Comparison of ENCODE assay signal across 36 cellular contexts in genomic region chr2:12666445-12666844, GRCh38. TPM values are rescaled to one million over a fixed set of nuclear protein-coding genes. Genes with fewer than 3 reads are reported as not detected.
DNase-seq lines count a peak whose midpoint lies in the region; ATAC-seq, FAIRE-seq and TF ChIP-seq lines count a peak whose summit lies in the region.
"Had no signal": no experiment of that assay in that cellular context is flagged by ENCODE, and none has a peak within 500 bp of the region (broad histone marks: within the 10 kb centered on the region; RNA-seq: fewer than 3 reads in every experiment).

No MANE protein-coding gene starts in this region.

- no peak overlapping the region for H3K18ac ChIP-seq in H1 (ENCODE audit: extremely low read depth, low read length)

- TF ChIP-seq CTCF in HEK293 (tag by site-specific recombination; IDR thresholded peaks at IDR 0.05) (no peak), K562 (IDR thresholded peaks at IDR 0.05 in 2 of 3, conservative IDR thresholded peaks at IDR 0.05 in 1 of 3; ENCODE audit: insufficient read depth in 2 of 3, low read depth in 1 of 3, low read length in 3 of 3) (no peak), H1 (IDR thresholded peaks at IDR 0.05; ENCODE audit: control extremely low read depth in 1 of 3, insufficient read depth in 1 of 3, low read depth in 1 of 3, low read length in 3 of 3) (no peak)

- DNase-seq in amniotic epithelial cell (ENCODE audit: low read depth) (peak; percentile 29), K562 (ENCODE audit: extremely low read depth in 1 of 4, low spot score in 3 of 4) (no peak), H1 (ENCODE audit: low read depth in 1 of 2, low spot score in 2 of 2) (no peak), NCI-H774 (lab: John Stamatoyannopoulos, UW) (no peak), NCI-H1694 (lab: John Stamatoyannopoulos, UW) (no peak)
- DNase-seq in activated CD4-positive, alpha-beta memory T cell treated with anti-CD3 and anti-CD28 coated beads for 36 hours: no peak
- DNase-seq: 8988T; ACHN; AML-193; BE2C; C1 segment of cervical spinal cord; Caco-2; Calu3; CD4-positive, alpha-beta memory T cell; CD4-positive, alpha-beta T cell; CD4-positive, CD25-positive, alpha-beta regulatory T cell; CD8-positive, alpha-beta memory T cell; CD8-positive, alpha-beta T cell; COR-L47; DMS 273 treated with DMSO at 0.1 percent for 48 hours; DMS153; DMS53; DMS79; DMS79 treated with DMSO at 0.1 percent for 48 hours; DND-41; EL had no signal

- FAIRE-seq in K562 (lab: Jason Lieb, UNC) (no peak), H1 (lab: Jason Lieb, UNC) (no peak)
- FAIRE-seq: A549, D721Med had no signal

- H3K79me2 ChIP-seq in K562 (ENCODE audit: control insufficient read depth, insufficient read depth, low read length) (no peaks in the 10 kb centered on the region), H1 (ENCODE audit: control insufficient read depth in 1 of 2, insufficient read depth in 2 of 2, low read length in 2 of 2) (no peaks in the 10 kb centered on the region)

- no peaks in the 10 kb centered on the region for H3K79me1 ChIP-seq in H1 (ENCODE audit: low read depth, low read length)

- H3K27me3 Mint-ChIP-seq in activated CD4-positive, alpha-beta memory T cell treated with anti-CD3 and anti-CD28 coated beads for 36 hours: no peaks in the 10 kb centered on the region
- H3K27me3 Mint-ChIP-seq: CD4-positive, alpha-beta memory T cell; CD4-positive, alpha-beta T cell had no signal

- no peaks in the 10 kb centered on the region for H4K20me1 ChIP-seq in K562 (replicated peaks; ENCODE audit: control insufficient read depth, insufficient read depth, low read length)
- no peaks in the 10 kb centered on the region for H4K20me1 ChIP-seq in H1 (replicated peaks in 1 of 2; ENCODE audit: control insufficient read depth in 1 of 2, insufficient read depth in 2 of 2, low read length in 2 of 2)
- H4K20me1 ChIP-seq: BLaER1; BLaER1 treated with 17β-estradiol and CSF1 and Interleukin-3, amounts not matched to agents 10 nM and 100 nM had no signal

- H3K4me3 Mint-ChIP-seq in activated CD4-positive, alpha-beta memory T cell treated with anti-CD3 and anti-CD28 coated beads for 36 hours: no peak overlapping the region
- H3K4me3 Mint-ChIP-seq: B cell; CD14-positive monocyte; CD4-positive, alpha-beta memory T cell; CD4-positive, alpha-beta T cell; CD4-positive, CD25-positive, alpha-beta regulatory T cell; CD8-positive, alpha-beta memory T cell; CD8-positive, alpha-beta T cell had no signal

- CTCF ChIA-PET in HEK293 (lab: Yijun Ruan, JAX) (no interaction called here), K562 (lab: Yijun Ruan, JAX; ENCODE audit: low intra/inter-chr PET ratio) (no interaction called here), H1 (lab: Charles Lee; ENCODE audit: partially characterized antibody) (no interaction called here)
- CTCF ChIA-PET in activated CD4-positive, alpha-beta memory T cell treated with anti-CD3 and anti-CD28 coated beads for 36 hours (lab: Charles Lee): no interaction called here

- H3K9me1 ChIP-seq in K562 (ENCODE audit: control insufficient read depth, insufficient read depth, low read length): no peaks in the 10 kb centered on the region

- no peak overlapping the region for H2BK12ac ChIP-seq in H1 (ENCODE audit: low read depth, low read length)

- H3K4me1 ChIP-seq in HEK293 (ENCODE audit: control insufficient read depth, insufficient read depth, low read length) (no peaks in the 10 kb centered on the region), K562 (replicated peaks in 1 of 2; ENCODE audit: control insufficient read depth in 2 of 2, insufficient read depth in 2 of 2, low read length in 2 of 2) (no peaks in the 10 kb centered on the region), H1 (replicated peaks in 1 of 4; ENCODE audit: control insufficient read depth in 3 of 4, insufficient read depth in 4 of 4, low read length in 3 of 4) (no peaks in the 10 kb centered on the region)
- H3K4me1 ChIP-seq: A549; BLaER1; BLaER1 treated with 17β-estradiol and CSF1 and Interleukin-3, amounts not matched to agents 10 nM and 100 nM; Caco-2 had no signal

- H3K4ac ChIP-seq in H1 (replicated peaks; ENCODE audit: insufficient read length, low read depth, low read length): no peak overlapping the region

- no peak overlapping the region for H4K5ac ChIP-seq in H1 (ENCODE audit: insufficient read length, low read depth, low read length)

- no TSS peak for BruUV-seq in K562 (replicated peaks; lab: Mats Ljungman, UMichigan)

- H3K9ac ChIP-seq in K562 (ENCODE audit: insufficient read depth in 1 of 2, low read depth in 2 of 2, low read length in 2 of 2): no peak overlapping the region
- no peak overlapping the region for H3K9ac ChIP-seq in H1 (replicated peaks in 1 of 4; ENCODE audit: extremely low read depth in 1 of 4, low read depth in 3 of 4, low read length in 3 of 4)
- H3K9ac ChIP-seq: BLaER1; BLaER1 treated with 17β-estradiol and CSF1 and Interleukin-3, amounts not matched to agents 10 nM and 100 nM had no signal

- H3K4me2 ChIP-seq in K562 (ENCODE audit: insufficient read depth, low read length) (no peak overlapping the region), H1 (ENCODE audit: insufficient read depth in 1 of 2, low read depth in 2 of 2, low read length in 2 of 2) (no peak overlapping the region)
- H3K4me2 ChIP-seq: A549; BLaER1; BLaER1 treated with 17β-estradiol and CSF1 and Interleukin-3, amounts not matched to agents 10 nM and 100 nM had no signal

- H3K27ac Mint-ChIP-seq in activated CD4-positive, alpha-beta memory T cell treated with anti-CD3 and anti-CD28 coated beads for 36 hours: no peak overlapping the region
- H3K27ac Mint-ChIP-seq: B cell; CD14-positive monocyte; CD4-positive, alpha-beta T cell; CD8-positive, alpha-beta memory T cell; CD8-positive, alpha-beta T cell had no signal

- H3K56ac ChIP-seq in H1 (replicated peaks; ENCODE audit: insufficient read length, low read depth, low read length): no peak overlapping the region

- H2BK15ac ChIP-seq in H1 (ENCODE audit: low read length): no peak overlapping the region

- no peak overlapping the region for H2BK20ac ChIP-seq in H1 (ENCODE audit: low read length)

- H3K27ac ChIP-seq in HEK293 (ENCODE audit: extremely low read depth, low read depth, low read length): no peak overlapping the region
- H3K27ac ChIP-seq in K562 (ENCODE audit: extremely low read depth, low read depth, low read length): no peak overlapping the region
- H3K27ac ChIP-seq in H1 (ENCODE audit: low read depth, low read length): no peak overlapping the region
- H3K27ac ChIP-seq: 22Rv1; A549; BLaER1; BLaER1 treated with 17β-estradiol and CSF1 and Interleukin-3, amounts not matched to agents 10 nM and 100 nM; C4-2B had no signal

- in situ Hi-C loops in K562 (cut with MboI): no loop called here

- H3K14ac ChIP-seq in H1 (ENCODE audit: insufficient read length): no peak overlapping the region

- H3K23me2 ChIP-seq in H1 (ENCODE audit: low read depth, low read length): no peaks in the 10 kb centered on the region

- H3K36me3 ChIP-seq in HEK293 (ENCODE audit: control insufficient read depth in 2 of 2, insufficient read depth in 1 of 2, low read length in 2 of 2) (no peaks in the 10 kb centered on the region), K562 (ENCODE audit: control insufficient read depth, insufficient read depth, low read length) (no peaks in the 10 kb centered on the region), H1 (ENCODE audit: control insufficient read depth in 2 of 4, insufficient read depth in 4 of 4, low read length in 3 of 4) (no peaks in the 10 kb centered on the region)
- H3K36me3 ChIP-seq: BE2C; BLaER1; BLaER1 treated with 17β-estradiol and CSF1 and Interleukin-3, amounts not matched to agents 10 nM and 100 nM had no signal

- H2AK5ac ChIP-seq in H1 (ENCODE audit: low read depth, low read length): no peak overlapping the region

- peaks cover 3% of the 10 kb centered on the region for H3K36me3 Mint-ChIP-seq in activated CD4-positive, alpha-beta memory T cell treated with anti-CD3 and anti-CD28 coated beads for 36 hours
- H3K36me3 Mint-ChIP-seq: CD14-positive monocyte had no signal

- peaks cover 19% of the 10 kb centered on the region for H3K9me3 Mint-ChIP-seq in activated CD4-positive, alpha-beta memory T cell treated with anti-CD3 and anti-CD28 coated beads for 36 hours
- H3K9me3 Mint-ChIP-seq: CD4-positive, alpha-beta T cell had no signal

- POLR2A ChIA-PET in HEK293 (lab: Yijun Ruan, JAX) (no interaction called here), K562 (lab: Yijun Ruan, JAX) (interaction anchor here (0.7 kb wide), 1 partner anchor 9 kb away, joined by 4 read pairs; no protein-coding TSS in a partner anchor), H1 (lab: Charles Lee; ENCODE audit: partially characterized antibody) (no interaction called here)
- POLR2A ChIA-PET in activated CD4-positive, alpha-beta memory T cell treated with anti-CD3 and anti-CD28 coated beads for 36 hours (lab: Charles Lee): no interaction called here

- no peak for TF ChIP-seq POLR2A in K562 (conservative IDR thresholded peaks at IDR 0.05)
- no peak for TF ChIP-seq POLR2A in H1 (IDR thresholded peaks at IDR 0.05; ENCODE audit: control extremely low read depth in 1 of 2, low read depth in 2 of 2, low read length in 2 of 2)

- H3K4me3 ChIP-seq in HEK293 (ENCODE audit: low read depth, low read length): no peak overlapping the region
- no peak overlapping the region for H3K4me3 ChIP-seq in K562
- H3K4me3 ChIP-seq in H1 (ENCODE audit: extremely low read depth in 1 of 4, insufficient read depth in 2 of 4, low read depth in 3 of 4, low read length in 4 of 4): no peak overlapping the region
- H3K4me3 ChIP-seq: A549; BLaER1; BLaER1 treated with 17β-estradiol and CSF1 and Interleukin-3, amounts not matched to agents 10 nM and 100 nM had no signal

- H2AFZ ChIP-seq in K562 (ENCODE audit: low read depth, low read length): no peak overlapping the region
- H2AFZ ChIP-seq in H1 (ENCODE audit: low read length): no peak overlapping the region

- H3K27me3 ChIP-seq in K562 (ENCODE audit: control insufficient read depth in 2 of 2, insufficient read depth in 2 of 2, low read length in 2 of 2) (no peaks in the 10 kb centered on the region), H1 (replicated peaks in 1 of 4; ENCODE audit: control insufficient read depth in 3 of 4, extremely low read depth in 1 of 4, insufficient read depth in 3 of 4, low read length in 3 of 4) (peaks cover 0 to 1% (median 0%) of the 10 kb centered on the region in 4 experiments; a peak in 1 of 7 replicates)
- H3K27me3 ChIP-seq: BE2C; BLaER1; BLaER1 treated with 17β-estradiol and CSF1 and Interleukin-3, amounts not matched to agents 10 nM and 100 nM had no signal

- no peaks in the 10 kb centered on the region for H3K4me1 Mint-ChIP-seq in activated CD4-positive, alpha-beta memory T cell treated with anti-CD3 and anti-CD28 coated beads for 36 hours (ENCODE audit: low read depth)
- H3K4me1 Mint-ChIP-seq: B cell; CD14-positive monocyte; CD4-positive, alpha-beta memory T cell; CD8-positive, alpha-beta memory T cell had no signal

- 0 out of 2 replicates have a peak, but pooled peaks cover 2% of the 10 kb centered on the region for H3K9me3 ChIP-seq in HEK293 (ENCODE audit: control insufficient read depth, insufficient read depth, low read depth, low read length)
- H3K9me3 ChIP-seq in K562 (replicated peaks; ENCODE audit: control insufficient read depth, insufficient read depth, low read depth, low read length): no peaks in the 10 kb centered on the region; the same call in 1 of the 2 replicates
- H3K9me3 ChIP-seq in H1 (ENCODE audit: insufficient read depth in 2 of 2, low read depth in 1 of 2, low read length in 1 of 2): peaks cover 9 to 10% of the 10 kb centered on the region in 2 experiments; a peak in 3 of 4 replicates
- H3K9me3 ChIP-seq: BE2C had no signal

- no peak overlapping the region for H4K8ac ChIP-seq in H1 (ENCODE audit: extremely low read depth, insufficient read depth, low read length)

- H4K91ac ChIP-seq in H1 (replicated peaks; ENCODE audit: insufficient read length, low read length): no peak overlapping the region

- H2BK5ac ChIP-seq in H1 (ENCODE audit: low read depth, low read length): no peak overlapping the region

- H2BK120ac ChIP-seq in H1 (replicated peaks; ENCODE audit: low read depth, low read length): no peak overlapping the region

- intact Hi-C loops in K562 (cut with micrococcal nuclease): no loop called here
- intact Hi-C loops in activated CD4-positive, alpha-beta memory T cell treated with anti-CD3 and anti-CD28 coated beads for 36 hours (cut with micrococcal nuclease): no loop called here

- ATAC-seq in K562: no peak
- ATAC-seq in HG03520 (IDR thresholded peaks at IDR 0.05; ENCODE audit: unreplicated experiment): no peak
- ATAC-seq: A549; CD8-positive, alpha-beta T cell had no signal

- no peak overlapping the region for H3K23ac ChIP-seq in H1 (ENCODE audit: insufficient read length)

- no peak for TF ChIP-seq EP300 in K562 (IDR thresholded peaks at IDR 0.05; ENCODE audit: low read length)
- TF ChIP-seq EP300 in H1 (IDR thresholded peaks at IDR 0.05; ENCODE audit: borderline replicate concordance in 1 of 2, low read depth in 2 of 2, low read length in 2 of 2): no peak

- no peak for TF ChIP-seq RAD21 in K562 (CRISPR knock-in tag; conservative IDR thresholded peaks at IDR 0.05 in 1 of 2, IDR thresholded peaks at IDR 0.05 in 1 of 2)
- TF ChIP-seq RAD21 in H1 (IDR thresholded peaks at IDR 0.05 in 1 of 2, conservative IDR thresholded peaks at IDR 0.05 in 1 of 2; ENCODE audit: low read depth in 2 of 2, low read length in 2 of 2): no peak

RNA-seq across cellular contexts. Expression of gene TRIB2, which starts 50.3 kb away (rescaled TPM):
- total RNA-seq in K562 (2011; cell fraction: chromatin; rRNA removed; ENCODE audit: low replicate concordance): 27.9 and 40.5 TPM in 2 replicates
- 35.9 and 38.8 TPM in 2 replicates for total RNA-seq in K562 (2011; cell fraction: nucleolus; rRNA removed)
- total RNA-seq in K562 (2011; cell fraction: nucleoplasm; rRNA removed): 25.5 and 29.1 TPM in 2 replicates
- total RNA-seq in K562 (2014; rRNA removed) (27.5 and 30.9 TPM in 2 replicates), K562 (2014; rRNA removed; fragmentation: Illumina TruSeq; extraction: Trizol) (24.1 and 24.8 TPM in 2 replicates), K562 (2015; rRNA removed; fragmentation: Illumina TruSeq; extraction: Trizol) (19.8 and 19.9 TPM in 2 replicates), K562 (2021) (39.0 and 43.0 TPM in 2 replicates)
- polyA plus RNA-seq in K562 (2011; rRNA removed) (22.1 and 28.6 TPM in 2 replicates), K562 (2014; fragmentation: Illumina TruSeq; extraction: Trizol) (22.5 and 26.3 TPM in 2 replicates), K562 (2014; fragmentation: Nextera tagmentation; extraction: Ambion mirVana) (10 to 100 TPM in 1 of 2 experiments, 1 to 10 TPM in 1; 9.0 to 12.2 TPM), K562 (2014; rRNA removed) (28.1 and 36.4 TPM in 2 replicates), H1 (2011; rRNA removed) (40.8 and 55.1 TPM in 2 replicates)
- polyA plus RNA-seq in K562 (2011; cell fraction: cytosol; rRNA removed): 21.6 and 26.2 TPM in 2 replicates
- 58.7 and 62.0 TPM in 2 replicates for polyA plus RNA-seq in K562 (2011; cell fraction: nucleus; rRNA removed)
- 20.0 and 26.4 TPM in 2 replicates for polyA plus RNA-seq in K562 (2012)
- 25.6 and 33.0 TPM in 2 replicates for polyA minus RNA-seq in K562 (2011; rRNA and poly(A)+ RNA removed)
- 24.9 and 28.0 TPM in 2 replicates for polyA minus RNA-seq in K562 (2011; cell fraction: cytosol; rRNA and poly(A)+ RNA removed)
- 48.7 and 49.8 TPM in 2 replicates for polyA minus RNA-seq in K562 (2011; cell fraction: nucleus; rRNA and poly(A)+ RNA removed)
- total RNA-seq in H1 (2021; fragmentation: NEBNext Ultra II Directional; extraction: Animal tissue kit (Norgen Biotek cat#: 25700)): 57.0 and 57.3 TPM in 2 replicates
- 53.2 TPM for polyA plus RNA-seq in H1 (2011; cell fraction: cytosol; rRNA removed)
- polyA plus RNA-seq in H1 (2011; cell fraction: nucleus; rRNA removed): 51.6 TPM
- 55.5 to 79.9 TPM (median 61.3 TPM) in 4 replicates for polyA plus RNA-seq in H1 (2012, experiment 1 of 2)
- 17.4 TPM for polyA plus RNA-seq in H1 (2012, experiment 2 of 2)
- polyA plus RNA-seq in H1 (2013, experiment 1 of 2): 70.6 TPM
- polyA plus RNA-seq in H1 (2013, experiment 2 of 2): 72.8 TPM
- 47.1 and 52.7 TPM in 2 replicates for polyA minus RNA-seq in H1 (2011; rRNA and poly(A)+ RNA removed)
- 51.4 TPM for polyA minus RNA-seq in H1 (2011; cell fraction: cytosol; rRNA and poly(A)+ RNA removed)
- polyA minus RNA-seq in H1 (2011; cell fraction: nucleus; rRNA and poly(A)+ RNA removed): 65.9 TPM
- total RNA-seq in activated CD4-positive, alpha-beta memory T cell treated with anti-CD3 and anti-CD28 coated beads for 36 hours: 1 to 10 TPM; 4.9 to 5.3 TPM

Comparison
In these comparisons a context has a peak if more than half of its experiments do, and no peak if none do; other contexts are left out.
1. Of the 44 proteins assayed by ChIP-seq in both K562 and HEK293: peak only in K562: TRIM28; only in HEK293: SETDB1; in both: none; in neither: 42.